13 cellular contexts compared by ENCODE assay signal in genomic region chr9:90726215-90726614, GRCh38.
DNase-seq lines count a peak whose midpoint lies in the region; ATAC-seq and TF ChIP-seq lines count a peak whose summit lies in the region.
"Had no signal": no experiment of that assay in that cellular context is flagged by ENCODE, and none has a peak within 500 bp of the region (broad histone marks: within the 10 kb centered on the region; RNA-seq: fewer than 3 reads in every experiment).

No MANE protein-coding gene starts in this region.

- in situ Hi-C loops in Panc1 (cut with HindIII; ENCODE audit: low pct_unique_long_range_greater_than_20kb, low sequenced_read_pairs): no loop called here

- H3K4me1 Mint-ChIP-seq in naive thymus-derived CD4-positive, alpha-beta T cell: no peaks in the 10 kb centered on the region

- no peak overlapping the region for H3K9ac ChIP-seq in mesendoderm (ENCODE audit: low read length)
- H3K9ac ChIP-seq: parathyroid adenoma had no signal

- H3K27me3 Mint-ChIP-seq in naive thymus-derived CD4-positive, alpha-beta T cell: peaks cover 0 to 12% (median 9%) of the 10 kb centered on the region in 5 donors
- H3K27me3 Mint-ChIP-seq: CD4-positive, alpha-beta T cell had no signal

- H3K4me2 ChIP-seq in mesendoderm (ENCODE audit: low read length): no peak overlapping the region

- H3K36me3 Mint-ChIP-seq in naive thymus-derived CD4-positive, alpha-beta T cell: no peaks in the 10 kb centered on the region

- no peak overlapping the region for H3K18ac ChIP-seq in mesendoderm (ENCODE audit: low read length)

- no CpG with 5 or more reads among the region's 5 CpGs for WGBS in mesendoderm (ENCODE audit: extremely low coverage, insufficient coverage, low lambda C conversion rate)

- no peak overlapping the region for H3K56ac ChIP-seq in mesendoderm (ENCODE audit: low read length)

- no peaks in the 10 kb centered on the region for H3K36me3 ChIP-seq in Panc1 (ENCODE audit: control insufficient read depth, insufficient read depth, low read length)
- H3K36me3 ChIP-seq in mesendoderm (ENCODE audit: control insufficient read depth, insufficient read depth, low read length): no peaks in the 10 kb centered on the region
- H3K36me3 ChIP-seq in naive thymus-derived CD4-positive, alpha-beta T cell (ENCODE audit: control insufficient read depth in 2 of 3, insufficient read depth in 3 of 3, low read length in 3 of 3): no peaks in the 10 kb centered on the region

- H3K27ac Mint-ChIP-seq in naive thymus-derived CD4-positive, alpha-beta T cell: peak overlapping the region in 1 of 9 donors; percentile 25
- H3K27ac Mint-ChIP-seq: CD4-positive, alpha-beta T cell; stimulated activated naive CD8-positive, alpha-beta T cell treated with anti-CD3 and anti-CD28 coated beads, Interleukin-15, Interleukin-2, amounts not matched to agents 100 ng/mL and 50 ng/mL, for 24 hours had no signal

- no peaks in the 10 kb centered on the region for H3K79me2 ChIP-seq in mesendoderm (ENCODE audit: control insufficient read depth, insufficient read depth, low read length)
- H3K79me2 ChIP-seq: parathyroid adenoma had no signal

- H3K27me3 ChIP-seq in Panc1 (ENCODE audit: control insufficient read depth, insufficient read depth, low read length) (no peaks in the 10 kb centered on the region), mesendoderm (ENCODE audit: insufficient read depth, low read length, poor library complexity) (no peaks in the 10 kb centered on the region)
- no peaks in the 10 kb centered on the region for H3K27me3 ChIP-seq in naive thymus-derived CD4-positive, alpha-beta T cell (ENCODE audit: control insufficient read depth in 2 of 2, insufficient read depth in 2 of 2, low read length in 2 of 2)

- no peak for ATAC-seq in Panc1
- no peak for ATAC-seq in naive thymus-derived CD4-positive, alpha-beta T cell

- H2BK5ac ChIP-seq in mesendoderm (ENCODE audit: low read length): no peak overlapping the region

- DNase-seq in HuH-7 (ENCODE audit: low spot score): peak; percentile 6
- no peak for DNase-seq in Panc1 (ENCODE audit: low read depth, low spot score)
- peak; percentile 66 for DNase-seq in mesendoderm
- DNase-seq in naive thymus-derived CD4-positive, alpha-beta T cell: no peak
- DNase-seq in ecto neural progenitor cell (ENCODE audit: low spot score): no peak
- DNase-seq in anterior cingulate cortex (lab: John Stamatoyannopoulos, UW): no peak
- DNase-seq: activated effector memory CD4-positive, alpha-beta T cell treated with anti-CD3 and anti-CD28 coated beads, Interleukin-2, amount 50 U/mL, for 16 hours; aorta; CD4-positive, alpha-beta T cell; SW 1271 had no signal

- no peak overlapping the region for H2BK120ac ChIP-seq in mesendoderm (ENCODE audit: low read depth, low read length)

- H3K79me1 ChIP-seq in mesendoderm (ENCODE audit: low read length): no peaks in the 10 kb centered on the region

- no peak overlapping the region for H4K8ac ChIP-seq in mesendoderm (ENCODE audit: low read depth, low read length)

- intact Hi-C loops in Panc1 (cut with micrococcal nuclease; ENCODE audit: unreplicated experiment): no loop called here
- intact Hi-C loops in naive thymus-derived CD4-positive, alpha-beta T cell (cut with micrococcal nuclease): no loop called here

- CTCF ChIA-PET in Panc1 (lab: Charles Lee): no interaction called here
- CTCF ChIA-PET in naive thymus-derived CD4-positive, alpha-beta T cell (lab: Charles Lee): no interaction called here

- no peak overlapping the region for H2AK5ac ChIP-seq in mesendoderm (ENCODE audit: low read length)

- no peak overlapping the region for H3K4ac ChIP-seq in mesendoderm (ENCODE audit: low read depth, low read length)

- no peak overlapping the region for H3K23ac ChIP-seq in mesendoderm (ENCODE audit: low read length)

- H4K5ac ChIP-seq in mesendoderm (ENCODE audit: low read length): no peak overlapping the region

- H3K4me3 ChIP-seq in Panc1 (ENCODE audit: low read depth in 2 of 2, low read length in 2 of 2): no peak overlapping the region
- no peak overlapping the region for H3K4me3 ChIP-seq in mesendoderm (ENCODE audit: low read length)
- H3K4me3 ChIP-seq in naive thymus-derived CD4-positive, alpha-beta T cell (ENCODE audit: low read length): no peak overlapping the region

- no TSS peak for BruUV-seq in Panc1 (replicated peaks; lab: Mats Ljungman, UMichigan)

- no peak overlapping the region for H2BK15ac ChIP-seq in mesendoderm (replicated peaks; ENCODE audit: low read depth)

- H3K4me1 ChIP-seq in Panc1 (ENCODE audit: control insufficient read depth, insufficient read depth, low read length) (no peaks in the 10 kb centered on the region), mesendoderm (ENCODE audit: control insufficient read depth, low read depth, low read length) (no peaks in the 10 kb centered on the region)
- H3K4me1 ChIP-seq in naive thymus-derived CD4-positive, alpha-beta T cell (ENCODE audit: control insufficient read depth in 2 of 2, insufficient read depth in 2 of 2, low read length in 2 of 2): no peaks in the 10 kb centered on the region
- H3K4me1 ChIP-seq: parathyroid adenoma had no signal

- POLR2A ChIA-PET in Panc1 (lab: Charles Lee): no interaction called here
- POLR2A ChIA-PET in naive thymus-derived CD4-positive, alpha-beta T cell (lab: Charles Lee): no interaction called here

- H3K9me3 ChIP-seq in Panc1 (ENCODE audit: control insufficient read depth, insufficient read depth, low read depth, low read length): no peaks in the 10 kb centered on the region
- H3K9me3 ChIP-seq in naive thymus-derived CD4-positive, alpha-beta T cell (ENCODE audit: control insufficient read depth in 2 of 3, low read length in 3 of 3): no peaks in the 10 kb centered on the region

- no peak overlapping the region for H3K4me3 Mint-ChIP-seq in naive thymus-derived CD4-positive, alpha-beta T cell
- H3K4me3 Mint-ChIP-seq: CD4-positive, alpha-beta T cell; stimulated activated naive CD8-positive, alpha-beta T cell treated with anti-CD3 and anti-CD28 coated beads, Interleukin-15, Interleukin-2, amounts not matched to agents 100 ng/mL and 50 ng/mL, for 24 hours had no signal

- no peak overlapping the region for H3K27ac ChIP-seq in Panc1 (ENCODE audit: low read length)
- no peak overlapping the region for H3K27ac ChIP-seq in mesendoderm (ENCODE audit: low read depth, low read length)
- no peak overlapping the region for H3K27ac ChIP-seq in naive thymus-derived CD4-positive, alpha-beta T cell (ENCODE audit: low read depth, low read length)
- H3K27ac ChIP-seq: parathyroid adenoma had no signal

- peak; percentile 51; the same call in 2 of the 3 replicates for TF ChIP-seq CTCF in GM12872 (IDR thresholded peaks at IDR 0.05; ENCODE audit: insufficient read depth, low read depth, low read length)
- peak; percentile 14; the same call in 1 of the 2 replicates for TF ChIP-seq CTCF in Panc1 (IDR thresholded peaks at IDR 0.05)

- no peaks in the 10 kb centered on the region for H3K9me3 Mint-ChIP-seq in naive thymus-derived CD4-positive, alpha-beta T cell
- H3K9me3 Mint-ChIP-seq: CD4-positive, alpha-beta T cell; stimulated activated naive CD8-positive, alpha-beta T cell treated with anti-CD3 and anti-CD28 coated beads, Interleukin-15, Interleukin-2, amounts not matched to agents 100 ng/mL and 50 ng/mL, for 24 hours had no signal

Comparison
In these comparisons a context has a peak if more than half of its experiments do, and no peak if none do; other contexts are left out.
1. DNase-seq: peak in HuH-7 (single experiment) and mesendoderm (single experiment); none in Panc1 (single experiment), naive thymus-derived CD4-positive, alpha-beta T cell (0 of 9), ecto neural progenitor cell (single experiment) and anterior cingulate cortex (0 of 58).